ENCODE assay signal across 23 cellular contexts in the genomic region with DNA sequence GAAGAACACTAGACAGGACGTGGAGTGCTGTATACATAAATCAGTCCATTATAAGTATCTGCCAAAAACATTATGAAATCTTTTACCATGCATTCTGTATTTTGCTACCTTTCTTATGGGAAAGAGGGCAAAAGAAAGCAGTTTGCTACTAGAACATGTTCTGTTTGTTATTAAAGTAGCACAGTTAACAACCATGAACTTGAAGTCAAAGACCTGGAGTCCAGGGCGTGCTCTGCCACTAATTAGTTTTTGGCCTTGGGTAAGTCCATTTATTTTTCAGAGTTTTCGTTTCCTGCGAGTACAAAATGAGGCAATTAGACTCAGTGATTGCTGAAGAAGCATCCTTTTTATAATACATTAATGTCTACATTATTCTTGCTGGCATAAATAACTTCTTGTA.
"Had no signal": no experiment of that assay in that cellular context is flagged by ENCODE, and none has a peak within 500 bp of the region (broad histone marks: within the 10 kb centered on the region; RNA-seq: fewer than 3 reads in every experiment).

No MANE protein-coding gene starts in this region.

- H3K4me3 ChIP-seq: coronary artery, esophagus muscularis mucosa, heart right ventricle, mucosa of descending colon, prostate gland, sigmoid colon, transverse colon, vagina had no signal

- H3K9ac ChIP-seq: parathyroid adenoma had no signal

- DNase-seq: dermis blood vessel endothelial cell; effector memory CD4-positive, alpha-beta T cell; foreskin melanocyte; glutamatergic neuron; heart right ventricle; hypothalamus; mesenchymal stem cell; mucosa of descending colon; naive B cell; right cardiac atrium; sigmoid colon; stimulated activated CD4-positive, alpha-beta T cell treated with anti-CD3 and anti-CD28 coated beads, Interleukin-2, amount 100 ng/mL, for 24 hours; stimulated activated CD4-positive, alpha-beta T cell treated with anti-CD3 and anti-CD28 coated beads, Interleukin-4, amount 100 ng/mL, for 24 hours; stimulated activated naive CD4-positive, alpha-beta T cell treated with Interleukin-2 at 50 U/mL for 16 hours; transverse colon had no signal

- H3K27me3 ChIP-seq: esophagus muscularis mucosa, heart right ventricle, neutrophil, sigmoid colon, transverse colon, vagina had no signal

- H3K4me1 ChIP-seq: heart right ventricle, parathyroid adenoma, prostate gland, transverse colon, vagina had no signal

- H3K9me3 ChIP-seq: esophagus muscularis mucosa, neutrophil, prostate gland, sigmoid colon, vagina had no signal

- H3K36me3 ChIP-seq: esophagus muscularis mucosa, heart right ventricle, neutrophil, prostate gland, sigmoid colon, transverse colon, vagina had no signal

- ATAC-seq: heart right ventricle; mucosa of descending colon; natural killer cell treated with Interleukin-12 subunit alpha and Interleukin-12 subunit beta and Interleukin-15 and Interleukin-18, amount 100 ng/mL, for 72 hours; right cardiac atrium; stimulated activated effector memory CD8-positive, alpha-beta T cell treated with anti-CD3 and anti-CD28 coated beads, Interleukin-12 subunit alpha, Interleukin-12 subunit beta, amount 100 ng/mL, for 72 hours had no signal

- H2AFZ ChIP-seq: parathyroid adenoma had no signal

- H3K27ac ChIP-seq: coronary artery, esophagus muscularis mucosa, heart right ventricle, neutrophil, parathyroid adenoma, prostate gland, sigmoid colon, transverse colon, vagina had no signal
